Comparison of ENCODE assay signal across 1 cellular context in genomic region chr19:2355168-2356035, GRCh38.
A peak's percentile ranks its signal among the peaks of the same experiment; 100 is the strongest.
TF ChIP-seq lines count a peak whose summit lies in the region.

No MANE protein-coding gene starts in this region.

TF ChIP-seq in HepG2, 621 proteins besides CTCF, POLR2A, EP300 and RAD21:
- TF ChIP-seq HBP1 (CRISPR knock-in tag; IDR thresholded peaks at IDR 0.05; ENCODE audit: low read depth): no peak
- no peak for TF ChIP-seq RFX5 (IDR thresholded peaks at IDR 0.05; ENCODE audit: low read depth, low read length)
- TF ChIP-seq PRPF4 (IDR thresholded peaks at IDR 0.05; ENCODE audit: low read depth, low read length, poor library complexity, severe bottlenecking): no peak
- no peak for TF ChIP-seq GABPA (IDR thresholded peaks at IDR 0.05; ENCODE audit: low read depth, low read length)
- TF ChIP-seq GABPA (CRISPR knock-in tag; IDR thresholded peaks at IDR 0.05; ENCODE audit: low read depth): no peak
- no peak for TF ChIP-seq ZNF660 (CRISPR knock-in tag; IDR thresholded peaks at IDR 0.05; ENCODE audit: borderline replicate concordance, low read depth)
- TF ChIP-seq TBX3 (IDR thresholded peaks at IDR 0.05; ENCODE audit: borderline replicate concordance): no peak
- no peak for TF ChIP-seq ZNF615 (CRISPR knock-in tag; IDR thresholded peaks at IDR 0.05; ENCODE audit: borderline replicate concordance)
- peak; percentile 76 for TF ChIP-seq ZNF121 (CRISPR knock-in tag; IDR thresholded peaks at IDR 0.05)
